Comparison of ENCODE assay signal across 17 cellular contexts in genomic region chr12:64893961-64894360, GRCh38.
DNase-seq lines count a peak whose midpoint lies in the region; ATAC-seq and TF ChIP-seq lines count a peak whose summit lies in the region.
"Had no signal": no experiment of that assay in that cellular context is flagged by ENCODE, and none has a peak within 500 bp of the region (broad histone marks: within the 10 kb centered on the region; RNA-seq: fewer than 3 reads in every experiment).

No MANE protein-coding gene starts in this region.

- H3K27ac ChIP-seq in A673 (ENCODE audit: low read depth, low read length, poor library complexity, severe bottlenecking) = no peak overlapping the region
- H3K27ac ChIP-seq: prostate gland had no signal

- POLR2A ChIA-PET in A673 (lab: Charles Lee; ENCODE audit: low non-redundant PET) = no interaction called here

- BruUV-seq in A673 (replicated peaks; lab: Mats Ljungman, UMichigan) = no TSS peak

- in situ Hi-C loops in astrocyte of the spinal cord (cut with HindIII; ENCODE audit: low sequenced_read_pairs) = no loop called here

- no peaks in the 10 kb centered on the region for H3K9me3 ChIP-seq in A673 (ENCODE audit: low read depth, low read length, poor library complexity, severe bottlenecking)
- H3K9me3 ChIP-seq: prostate gland had no signal

- CTCF ChIA-PET in A673 (lab: Charles Lee) = no interaction called here

- ATAC-seq in GM18502 (IDR thresholded peaks at IDR 0.05; ENCODE audit: poor library complexity, unreplicated experiment) (no peak), HG02678 (IDR thresholded peaks at IDR 0.05; ENCODE audit: unreplicated experiment) (no peak)
- ATAC-seq: GM23338 had no signal

- intact Hi-C loops in A673 (cut with micrococcal nuclease; ENCODE audit: unreplicated experiment) = loop anchor here (5.0 to 10.0 kb wide), 6 partner anchors 213 to 1801 kb away; partner anchors contain the start of gene WIF1

- H3K4me1 ChIP-seq in A673 (ENCODE audit: insufficient read depth, low read length, poor library complexity, severe bottlenecking) = no peaks in the 10 kb centered on the region
- H3K4me1 ChIP-seq: prostate gland had no signal

- H3K27me3 ChIP-seq in A673 (replicated peaks; ENCODE audit: insufficient read depth, low read depth, low read length, poor library complexity) = peaks cover 5% of the 10 kb centered on the region

- no peaks in the 10 kb centered on the region for H3K36me3 ChIP-seq in A673 (ENCODE audit: insufficient read depth, low read length, poor library complexity, severe bottlenecking)
- H3K36me3 ChIP-seq: prostate gland had no signal

- DNase-seq in AG09309 (ENCODE audit: low read depth) = peak; percentile 54
- peak; percentile 41 for DNase-seq in HS-27A (ENCODE audit: low read depth)
- DNase-seq in astrocyte of the spinal cord (ENCODE audit: low read depth, low spot score) = peak; percentile 70
- peak; percentile 13 for DNase-seq in foreskin melanocyte
- DNase-seq in anterior cingulate cortex (lab: John Stamatoyannopoulos, UW) = no peak
- no peak for DNase-seq in A673 (ENCODE audit: low spot score)
- DNase-seq: activated CD4-positive, alpha-beta T cell treated with anti-CD3 and anti-CD28 coated beads, Interleukin-2, amount 50 U/mL, for 48 hours; amygdala; GDM1; Karpas-422; NCI-H187 treated with DMSO at 0.1 percent for 48 hours; NCI-H69; SIG-M5 had no signal

- TF ChIP-seq CTCF in AG09309 (IDR thresholded peaks at IDR 0.05; ENCODE audit: control insufficient read depth, insufficient read depth, low read depth, low read length, missing control alignments) (no peak), astrocyte of the spinal cord (IDR thresholded peaks at IDR 0.05; ENCODE audit: low read depth, low read length) (no peak), A673 (conservative IDR thresholded peaks at IDR 0.05; ENCODE audit: low read depth, low read length) (no peak)

- H3K4me3 ChIP-seq in AG09309 (ENCODE audit: control insufficient read depth, low read depth, low read length) (no peak overlapping the region), astrocyte of the spinal cord (ENCODE audit: low read depth, low read length) (no peak overlapping the region), A673 (ENCODE audit: low read depth, low read length, poor library complexity, severe bottlenecking) (no peak overlapping the region)
- H3K4me3 ChIP-seq: GM23338, prostate gland had no signal

Comparison
In these comparisons a context has a peak if more than half of its experiments do, and no peak if none do; other contexts are left out.
1. DNase-seq: peak in AG09309 (single experiment), HS-27A (single experiment), astrocyte of the spinal cord (single experiment) and foreskin melanocyte (single experiment); none in anterior cingulate cortex (0 of 58) and A673 (single experiment).